ENCODE assay signal across 21 cellular contexts in the genomic region with DNA sequence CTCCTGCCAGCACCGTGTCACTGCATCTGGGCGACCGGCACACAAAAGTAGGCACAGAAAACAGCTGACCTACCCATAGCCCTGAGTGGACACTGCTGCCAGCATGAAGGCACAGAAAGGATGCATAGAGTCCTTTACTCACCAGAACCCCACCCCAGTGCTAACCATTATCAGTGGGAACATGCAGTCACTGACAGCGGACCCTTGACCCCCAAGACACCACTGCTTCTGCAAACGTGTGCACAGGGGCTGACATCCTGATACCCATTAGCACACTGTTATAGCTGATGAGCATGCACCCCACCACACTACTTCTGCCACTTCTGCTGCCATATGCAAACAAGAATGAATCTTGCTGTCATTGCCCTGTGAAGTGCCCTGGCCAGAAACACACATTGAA.
DNase-seq lines count a peak whose midpoint lies in the region; ATAC-seq and TF ChIP-seq lines count a peak whose summit lies in the region.
"Had no signal": no experiment of that assay in that cellular context is flagged by ENCODE, and none has a peak within 500 bp of the region (broad histone marks: within the 10 kb centered on the region; RNA-seq: fewer than 3 reads in every experiment).

No MANE protein-coding gene starts in this region.

- H3K27me3 Mint-ChIP-seq in chondrocyte (ENCODE audit: low read depth) (no peaks in the 10 kb centered on the region), nephron progenitor cell (ENCODE audit: low read depth, poor library complexity) (peaks cover 2% of the 10 kb centered on the region), HFFc6 (ENCODE audit: insufficient read depth) (no peaks in the 10 kb centered on the region)
- no peaks in the 10 kb centered on the region for H3K27me3 Mint-ChIP-seq in natural killer cell treated with Interleukin-12 subunit alpha and Interleukin-12 subunit beta and Interleukin-15 and Interleukin-18, amount 100 ng/mL, for 72 hours
- H3K27me3 Mint-ChIP-seq: CD4-positive, alpha-beta memory T cell; CD4-positive, CD25-positive, alpha-beta regulatory T cell; CD8-positive, alpha-beta memory T cell had no signal

- no peak for ATAC-seq in GM18502 (IDR thresholded peaks at IDR 0.05; ENCODE audit: poor library complexity, unreplicated experiment)
- ATAC-seq in natural killer cell treated with Interleukin-12 subunit alpha and Interleukin-12 subunit beta and Interleukin-15 and Interleukin-18, amount 100 ng/mL, for 72 hours, result no peak
- ATAC-seq: GM12878 had no signal

- H3K4me3 Mint-ChIP-seq in chondrocyte (ENCODE audit: unreplicated experiment), result no peak overlapping the region
- H3K4me3 Mint-ChIP-seq in nephron progenitor cell, result no peak overlapping the region
- no peak overlapping the region for H3K4me3 Mint-ChIP-seq in natural killer cell treated with Interleukin-12 subunit alpha and Interleukin-12 subunit beta and Interleukin-15 and Interleukin-18, amount 100 ng/mL, for 72 hours
- H3K4me3 Mint-ChIP-seq in HFFc6, result no peak overlapping the region
- H3K4me3 Mint-ChIP-seq: CD14-positive monocyte; CD4-positive, alpha-beta memory T cell; CD4-positive, CD25-positive, alpha-beta regulatory T cell; CD8-positive, alpha-beta memory T cell had no signal

- peaks cover 3% of the 10 kb centered on the region for H3K36me3 Mint-ChIP-seq in chondrocyte (ENCODE audit: low read depth)
- H3K36me3 Mint-ChIP-seq in nephron progenitor cell (ENCODE audit: low read depth), result no peaks in the 10 kb centered on the region
- peaks cover 16% of the 10 kb centered on the region for H3K36me3 Mint-ChIP-seq in natural killer cell treated with Interleukin-12 subunit alpha and Interleukin-12 subunit beta and Interleukin-15 and Interleukin-18, amount 100 ng/mL, for 72 hours
- no peaks in the 10 kb centered on the region; the same call in 1 of the 2 replicates for H3K36me3 Mint-ChIP-seq in HFFc6 (ENCODE audit: low read depth)
- H3K36me3 Mint-ChIP-seq: CD14-positive monocyte; CD4-positive, alpha-beta memory T cell; CD4-positive, CD25-positive, alpha-beta regulatory T cell; CD8-positive, alpha-beta memory T cell had no signal

- DNase-seq in chondrocyte (ENCODE audit: low spot score), result peak; percentile 42
- DNase-seq in nephron progenitor cell, result no peak
- DNase-seq in natural killer cell treated with Interleukin-12 subunit alpha and Interleukin-12 subunit beta and Interleukin-15 and Interleukin-18, amount 100 ng/mL, for 72 hours (ENCODE audit: low spot score), result no peak
- DNase-seq in HFFc6, result no peak
- DNase-seq: 8988T; ACHN; C1 segment of cervical spinal cord; CD4-positive, alpha-beta memory T cell; CD4-positive, CD25-positive, alpha-beta regulatory T cell; CD8-positive, alpha-beta memory T cell; COR-L47; DMS 273 treated with DMSO at 0.1 percent for 48 hours; DMS153; DMS53; DMS79; DND-41; EL; GDM1 had no signal

- H3K4me1 Mint-ChIP-seq in chondrocyte (ENCODE audit: low read depth) (no peaks in the 10 kb centered on the region), nephron progenitor cell (no peaks in the 10 kb centered on the region), HFFc6 (ENCODE audit: low read depth) (no peaks in the 10 kb centered on the region)
- no peaks in the 10 kb centered on the region for H3K4me1 Mint-ChIP-seq in natural killer cell treated with Interleukin-12 subunit alpha and Interleukin-12 subunit beta and Interleukin-15 and Interleukin-18, amount 100 ng/mL, for 72 hours (ENCODE audit: low read depth in 2 of 2)
- H3K4me1 Mint-ChIP-seq: CD14-positive monocyte; CD4-positive, alpha-beta memory T cell; CD4-positive, CD25-positive, alpha-beta regulatory T cell; CD8-positive, alpha-beta memory T cell had no signal

- no peak overlapping the region for H3K27ac Mint-ChIP-seq in chondrocyte (ENCODE audit: unreplicated experiment)
- H3K27ac Mint-ChIP-seq in nephron progenitor cell, result peak overlapping the region; percentile 45
- H3K27ac Mint-ChIP-seq in natural killer cell treated with Interleukin-12 subunit alpha and Interleukin-12 subunit beta and Interleukin-15 and Interleukin-18, amount 100 ng/mL, for 72 hours, result no peak overlapping the region
- H3K27ac Mint-ChIP-seq in HFFc6, result no peak overlapping the region
- H3K27ac Mint-ChIP-seq: CD14-positive monocyte; CD4-positive, alpha-beta memory T cell; CD4-positive, CD25-positive, alpha-beta regulatory T cell; CD8-positive, alpha-beta memory T cell had no signal

- TF ChIP-seq CTCF in chondrocyte (IDR thresholded peaks at IDR 0.05) (no peak), nephron progenitor cell (IDR thresholded peaks at IDR 0.05) (no peak), HFFc6 (IDR thresholded peaks at IDR 0.05) (no peak)

- H3K9me3 Mint-ChIP-seq in chondrocyte (ENCODE audit: low read depth) (peaks cover 19% of the 10 kb centered on the region), nephron progenitor cell (peaks cover 4% of the 10 kb centered on the region), HFFc6 (peaks cover 75% of the 10 kb centered on the region)
- peaks cover 12% of the 10 kb centered on the region for H3K9me3 Mint-ChIP-seq in natural killer cell treated with Interleukin-12 subunit alpha and Interleukin-12 subunit beta and Interleukin-15 and Interleukin-18, amount 100 ng/mL, for 72 hours
